35 cellular contexts compared by ENCODE assay signal in the genomic region with DNA sequence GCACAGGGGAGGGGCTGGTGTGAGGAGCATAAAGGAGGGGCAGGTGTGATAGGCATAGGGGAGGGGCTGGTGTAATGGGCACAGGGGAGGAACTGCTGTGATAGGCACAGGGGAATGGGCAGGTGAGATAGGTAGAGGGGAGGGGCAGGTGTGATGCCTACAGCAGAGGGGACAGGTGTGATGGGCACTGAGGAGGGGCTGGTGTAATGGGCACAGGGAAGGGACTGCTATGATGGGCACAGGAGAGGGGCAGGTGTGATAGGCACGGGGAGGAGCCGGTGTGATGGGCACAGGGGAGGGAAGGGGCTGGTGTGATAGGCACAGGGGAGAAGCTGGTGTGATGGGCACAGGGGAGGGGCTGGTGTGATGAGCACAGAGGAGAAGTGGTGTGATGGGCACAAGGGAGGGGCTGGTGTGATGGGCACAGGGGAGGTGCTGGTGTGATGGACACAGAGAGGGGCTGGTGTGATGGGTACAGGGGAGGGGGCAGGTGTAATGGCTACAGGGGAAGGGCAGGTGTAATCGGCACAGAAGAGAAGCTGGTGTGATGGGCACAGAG. TPM values are rescaled to one million over a fixed set of nuclear protein-coding genes. Genes with fewer than 3 reads are reported as not detected.
"Had no signal": no experiment of that assay in that cellular context is flagged by ENCODE, and none has a peak within 500 bp of the region (broad histone marks: within the 10 kb centered on the region; RNA-seq: fewer than 3 reads in every experiment).

No MANE protein-coding gene starts in this region.

- H3K27me3 ChIP-seq: adrenal gland, body of pancreas, Peyer's patch, SJSA1 had no signal

- FAIRE-seq: astrocyte, TTC549 had no signal

- DNase-seq: activated CD4-positive, alpha-beta T cell treated with anti-CD3 and anti-CD28 coated beads, Interleukin-2, amount 10 ng/mL, durations not matched to agents 24 days and 14 days; activated CD4-positive, alpha-beta T cell treated with anti-CD3 and anti-CD28 coated beads, Interleukin-2, amount 50 U/mL, for 4 hours; activated CD8-positive, alpha-beta memory T cell treated with anti-CD3 and anti-CD28 coated beads, Interleukin-2, amount 50 U/mL, for 4 hours; activated CD8-positive, alpha-beta T cell treated with anti-CD3 and anti-CD28 coated beads for 36 hours; activated gamma-delta T cell treated with Interleukin-2 at 50 U/mL for 16 hours; activated naive CD4-positive, alpha-beta T cell treated with anti-CD3 and anti-CD28 coated beads for 36 hours; activated T-cell treated with anti-CD3 and anti-CD28 coated beads for 4 hours; adrenal gland; body of pancreas; caudate nucleus; Karpas-422; KBM-7; NCI-H1105; NCI-H1417 treated with DMSO at 0.1 percent for 48 hours; NCI-H187 treated with DMSO at 0.1 percent for 48 hours; NCI-H2081; NCI-H345; NCI-H526; NCI-H748 treated with DMSO at 0.1 percent for 48 hours; NK-92 treated with Interleukin-12 subunit alpha and Interleukin-12 subunit beta, amount 100 ng/mL, for 24 hours; PC-3; Peyer's patch; RPMI8226; SHP77 treated with DMSO at 0.1 percent for 48 hours; SK-N-SH had no signal

- H3K4me3 Mint-ChIP-seq: activated CD4-positive, alpha-beta T cell treated with anti-CD3 and anti-CD28 coated beads, Interleukin-2, amount 10 ng/mL, durations not matched to agents 24 days and 14 days; activated CD8-positive, alpha-beta T cell treated with anti-CD3 and anti-CD28 coated beads for 36 hours; activated naive CD4-positive, alpha-beta T cell treated with anti-CD3 and anti-CD28 coated beads for 36 hours; activated T-helper 1 cell treated with anti-CD3 and anti-CD28 coated beads, Interleukin-12 subunit alpha, Interleukin-12 subunit beta, Interleukin-2, Interleukin-4 antibody, amounts not matched to agents 30 ng/mL and 10 ng/mL and 1 ng/mL, durations not matched to agents 14 hours and 24 hours and 36 hours; T-helper 1 cell treated with Interleukin-12 subunit alpha and Interleukin-12 subunit beta and Interleukin-4 antibody, amounts not matched to agents 30 μg/mL and 1 μg/mL, for 36 hours; T-helper 2 cell treated with Interferon-gamma antibody and Interleukin-4, amounts not matched to agents 5 μg/mL and 100 μg/mL, for 36 hours had no signal

- H3K9me3 Mint-ChIP-seq: activated CD4-positive, alpha-beta T cell treated with anti-CD3 and anti-CD28 coated beads, Interleukin-2, amount 10 ng/mL, durations not matched to agents 24 days and 14 days; activated CD8-positive, alpha-beta T cell treated with anti-CD3 and anti-CD28 coated beads for 36 hours; activated naive CD4-positive, alpha-beta T cell treated with anti-CD3 and anti-CD28 coated beads for 36 hours; activated naive CD4-positive, alpha-beta T cell treated with anti-CD3 and anti-CD28 coated beads, Interleukin-2, amount 50 U/mL, for 72 hours; T-helper 1 cell treated with Interleukin-12 subunit alpha and Interleukin-12 subunit beta and Interleukin-4 antibody, amounts not matched to agents 30 μg/mL and 1 μg/mL, for 36 hours; T-helper 2 cell treated with Interferon-gamma antibody and Interleukin-4, amounts not matched to agents 5 μg/mL and 100 μg/mL, for 36 hours had no signal

- ATAC-seq: activated CD8-positive, alpha-beta T cell treated with anti-CD3 and anti-CD28 coated beads for 36 hours; activated naive CD4-positive, alpha-beta T cell treated with anti-CD3 and anti-CD28 coated beads, Interleukin-2, amount 50 U/mL, for 72 hours; body of pancreas; PC-3 had no signal

- H3K36me3 ChIP-seq: adrenal gland, breast epithelium, Peyer's patch, SJSA1 had no signal

- H3K4me3 ChIP-seq: adrenal gland, body of pancreas, breast epithelium, Peyer's patch, SJSA1 had no signal

- H3K27ac Mint-ChIP-seq: activated CD4-positive, alpha-beta T cell treated with anti-CD3 and anti-CD28 coated beads, Interleukin-2, amount 10 ng/mL, durations not matched to agents 24 days and 14 days; activated CD8-positive, alpha-beta T cell treated with anti-CD3 and anti-CD28 coated beads for 36 hours; activated naive CD4-positive, alpha-beta T cell treated with anti-CD3 and anti-CD28 coated beads for 36 hours; activated naive CD4-positive, alpha-beta T cell treated with anti-CD3 and anti-CD28 coated beads, Interleukin-2, amount 50 U/mL, for 72 hours; activated T-helper 1 cell treated with anti-CD3 and anti-CD28 coated beads, Interleukin-12 subunit alpha, Interleukin-12 subunit beta, Interleukin-2, Interleukin-4 antibody, amounts not matched to agents 30 ng/mL and 10 ng/mL and 1 ng/mL, durations not matched to agents 14 hours and 24 hours and 36 hours; T-helper 1 cell treated with Interleukin-12 subunit alpha and Interleukin-12 subunit beta and Interleukin-4 antibody, amounts not matched to agents 30 μg/mL and 1 μg/mL, for 36 hours; T-helper 2 cell treated with Interferon-gamma antibody and Interleukin-4, amounts not matched to agents 5 μg/mL and 100 μg/mL, for 36 hours had no signal

- H3K36me3 Mint-ChIP-seq: activated naive CD4-positive, alpha-beta T cell treated with anti-CD3 and anti-CD28 coated beads, Interleukin-2, amount 50 U/mL, for 72 hours had no signal

RNA-seq across cellular contexts. Expression of gene VSTM2B, which starts 40.8 kb away (rescaled TPM):
- total RNA-seq: activated CD4-positive, alpha-beta T cell treated with anti-CD3 and anti-CD28 coated beads, Interleukin-2, amount 10 ng/mL, durations not matched to agents 24 days and 14 days; activated CD8-positive, alpha-beta T cell treated with anti-CD3 and anti-CD28 coated beads for 36 hours; activated naive CD4-positive, alpha-beta T cell treated with anti-CD3 and anti-CD28 coated beads for 36 hours; activated T-helper 1 cell treated with anti-CD3 and anti-CD28 coated beads, Interleukin-12 subunit alpha, Interleukin-12 subunit beta, Interleukin-2, Interleukin-4 antibody, amounts not matched to agents 30 ng/mL and 10 ng/mL and 1 ng/mL, durations not matched to agents 14 hours and 24 hours and 36 hours; adrenal gland; astrocyte; body of pancreas; breast epithelium; MCF 10A; NCI-H460; PC-3; Peyer's patch; SJSA1 had no signal
